ENCODE assay signal across 26 cellular contexts in genomic region chr13:59641261-59641660, GRCh38.
"Had no signal": no experiment of that assay in that cellular context is flagged by ENCODE, and none has a peak within 500 bp of the region (broad histone marks: within the 10 kb centered on the region; RNA-seq: fewer than 3 reads in every experiment).

No MANE protein-coding gene starts in this region.

- H3K4me1 Mint-ChIP-seq: central memory CD8-positive, alpha-beta T cell had no signal

- H3K36me3 ChIP-seq: neutrophil, transverse colon, vagina had no signal

- H3K4me3 ChIP-seq: body of pancreas, mucosa of descending colon, transverse colon, vagina had no signal

- H3K4me3 Mint-ChIP-seq: activated CD8-positive, alpha-beta T cell treated with anti-CD3 and anti-CD28 coated beads, Interleukin-2, amount 10 ng/mL, durations not matched to agents 7 days and 5 days; activated naive CD8-positive, alpha-beta T cell; central memory CD8-positive, alpha-beta T cell; naive thymus-derived CD8-positive, alpha-beta T cell had no signal

- H3K4me1 ChIP-seq: foreskin keratinocyte, transverse colon, vagina had no signal

- H3K9me3 ChIP-seq: body of pancreas, mucosa of descending colon, neutrophil, transverse colon, vagina had no signal

- H3K27me3 ChIP-seq: body of pancreas, foreskin keratinocyte, transverse colon, vagina had no signal

- ATAC-seq: activated CD8-positive, alpha-beta T cell treated with anti-CD3 and anti-CD28 coated beads, Interleukin-2, amount 10 ng/mL, durations not matched to agents 7 days and 5 days; body of pancreas; foreskin keratinocyte; left lobe of liver; mucosa of descending colon; naive thymus-derived CD8-positive, alpha-beta T cell; right cardiac atrium had no signal

- H3K36me3 Mint-ChIP-seq: activated naive CD8-positive, alpha-beta T cell; naive thymus-derived CD8-positive, alpha-beta T cell had no signal

- H3K27ac Mint-ChIP-seq: activated CD8-positive, alpha-beta T cell treated with anti-CD3 and anti-CD28 coated beads, Interleukin-2, amount 10 ng/mL, durations not matched to agents 7 days and 5 days; activated naive CD8-positive, alpha-beta T cell; naive thymus-derived CD8-positive, alpha-beta T cell had no signal

- H3K27ac ChIP-seq: foreskin keratinocyte, neutrophil, transverse colon, vagina had no signal

- H3K9me3 Mint-ChIP-seq: central memory CD8-positive, alpha-beta T cell; naive thymus-derived CD8-positive, alpha-beta T cell had no signal

- DNase-seq: activated CD4-positive, alpha-beta T cell treated with anti-CD3 and anti-CD28 coated beads for 4 hours; activated CD8-positive, alpha-beta memory T cell treated with anti-CD3 and anti-CD28 coated beads, Interleukin-2, amount 50 U/mL, for 4 hours; activated CD8-positive, alpha-beta T cell treated with anti-CD3 and anti-CD28 coated beads, Interleukin-2, amount 10 ng/mL, durations not matched to agents 7 days and 5 days; activated gamma-delta T cell; activated T-cell treated with anti-CD3 and anti-CD28 coated beads, Interleukin-2, amount 50 U/mL, for 48 hours; amygdala; body of pancreas; effector CD8-positive, alpha-beta T cell; foreskin keratinocyte; glutamatergic neuron; hypothalamus; mucosa of descending colon; naive thymus-derived CD8-positive, alpha-beta T cell; posterior cingulate gyrus; right cardiac atrium; small intestine; stimulated activated CD4-positive, alpha-beta T cell treated with anti-CD3 and anti-CD28 coated beads, Interleukin-4, amount 100 ng/mL, for 24 hours; stimulated activated naive CD4-positive, alpha-beta T cell treated with Interleukin-2 at 50 U/mL for 16 hours; substantia nigra; T-helper 2 cell; transverse colon had no signal
